In the genomic region with DNA sequence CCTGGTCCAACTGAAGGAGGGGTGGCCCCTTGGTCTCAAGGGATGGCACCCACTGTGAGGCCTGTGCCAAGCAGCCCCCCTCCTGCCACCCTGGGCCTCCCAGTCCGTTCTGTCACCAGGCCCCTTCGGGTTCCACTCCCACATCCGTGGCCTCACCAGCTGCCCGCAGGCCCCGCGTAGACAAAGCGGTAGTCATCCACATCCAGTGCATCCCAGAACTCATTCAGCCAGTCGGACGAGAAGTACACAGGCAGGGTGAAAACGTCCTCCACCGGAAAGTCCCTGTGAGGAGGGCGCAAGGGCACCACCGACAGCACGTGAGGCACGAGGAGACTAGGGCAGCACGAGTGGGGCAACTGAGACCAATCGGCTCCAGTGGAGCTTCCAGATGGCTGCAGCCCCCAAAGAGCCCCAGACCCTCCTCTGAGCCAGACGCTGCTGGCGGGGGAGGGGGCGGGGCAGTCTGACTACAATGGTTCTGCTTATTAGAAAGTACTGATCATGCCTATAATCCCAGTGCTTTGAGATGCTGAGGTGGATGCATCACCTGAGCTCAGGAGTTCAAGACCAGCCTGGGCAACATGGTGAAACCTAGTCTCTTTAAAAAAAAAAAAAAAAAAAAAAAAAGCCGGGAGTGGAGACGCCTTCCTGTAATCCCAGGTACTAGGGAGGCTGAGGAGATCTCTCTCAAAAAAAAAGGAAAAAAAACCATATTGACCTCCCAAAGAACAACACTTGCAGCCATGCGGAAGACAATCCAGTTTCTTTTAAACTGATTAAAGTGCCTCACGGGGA, we compare ENCODE assay signal across 8 cellular contexts. TPM values are rescaled to one million over a fixed set of nuclear protein-coding genes. Genes with fewer than 3 reads are reported as not detected.
DNase-seq lines count a peak whose midpoint lies in the region; ATAC-seq, FAIRE-seq and TF ChIP-seq lines count a peak whose summit lies in the region.

No MANE protein-coding gene starts in this region.

- H3K9me3 Mint-ChIP-seq in progenitor cell of endocrine pancreas (ENCODE audit: low read depth): no peaks in the 10 kb centered on the region

- no peaks in the 10 kb centered on the region for H4K20me1 ChIP-seq in fibroblast of lung (ENCODE audit: control insufficient read depth, extremely low read depth, insufficient read depth, low read length)

- H3K4me1 ChIP-seq in SJSA1 (replicated peaks) (peaks cover 16% of the 10 kb centered on the region), fibroblast of lung (ENCODE audit: control insufficient read depth, extremely low read depth, insufficient read depth, low read length) (peaks cover 4% of the 10 kb centered on the region)

- no peaks in the 10 kb centered on the region for H3K27me3 ChIP-seq in GM06990 (replicated peaks; ENCODE audit: control insufficient read depth, insufficient read depth, low read length)
- no peaks in the 10 kb centered on the region for H3K27me3 ChIP-seq in SJSA1 (replicated peaks)
- H3K27me3 ChIP-seq in fibroblast of lung (ENCODE audit: control insufficient read depth, insufficient read depth, low read length): no peaks in the 10 kb centered on the region

- peak overlapping the region; percentile 92 for H3K27ac Mint-ChIP-seq in progenitor cell of endocrine pancreas

- no peak overlapping the region for H3K27ac ChIP-seq in SJSA1
- H3K27ac ChIP-seq in fibroblast of lung (ENCODE audit: insufficient read depth, low read length): peak overlapping the region; percentile 70

- no peak for DNase-seq in GM06990 (ENCODE audit: extremely low read depth, insufficient read length)
- DNase-seq in SJSA1 (ENCODE audit: low read depth in 1 of 2, low spot score in 2 of 2): no peak
- DNase-seq in fibroblast of lung (ENCODE audit: low read depth in 2 of 2): no peak
- no peak for DNase-seq in progenitor cell of endocrine pancreas (ENCODE audit: low spot score, unreplicated experiment)
- DNase-seq in GM12891 (ENCODE audit: insufficient read length, low spot score): no peak
- no peak for DNase-seq in DMS153 treated with DMSO at 0.1 percent for 48 hours (lab: John Stamatoyannopoulos, UW; ENCODE audit: unreplicated experiment)
- no peak for DNase-seq in posterior vena cava (ENCODE audit: low spot score)

- peaks cover 13% of the 10 kb centered on the region for H3K4me1 Mint-ChIP-seq in progenitor cell of endocrine pancreas (ENCODE audit: low read depth)

- peaks cover 18% of the 10 kb centered on the region for H3K36me3 ChIP-seq in GM06990 (ENCODE audit: control insufficient read depth, insufficient read depth, low read length)
- H3K36me3 ChIP-seq in SJSA1: peaks cover 41% of the 10 kb centered on the region
- H3K36me3 ChIP-seq in fibroblast of lung (ENCODE audit: control insufficient read depth, insufficient read depth, low read length): peaks cover 6% of the 10 kb centered on the region

- H3K79me2 ChIP-seq in fibroblast of lung (ENCODE audit: control insufficient read depth, insufficient read depth, low read length): peaks cover 41% of the 10 kb centered on the region

- no peak for TF ChIP-seq POLR2A in GM12891 (IDR thresholded peaks at IDR 0.05; ENCODE audit: low read depth, low read length)

- H3K27me3 Mint-ChIP-seq in progenitor cell of endocrine pancreas: no peaks in the 10 kb centered on the region

- intact Hi-C loops in posterior vena cava (cut with DNase I): no loop called here

- H3K4me2 ChIP-seq in fibroblast of lung (ENCODE audit: extremely low read depth, insufficient read depth, low read length): peak overlapping the region; percentile 89

- H3K9ac ChIP-seq in fibroblast of lung (ENCODE audit: insufficient read depth, low read length): no peak overlapping the region

- peak overlapping the region; percentile 91 for H3K4me3 Mint-ChIP-seq in progenitor cell of endocrine pancreas (ENCODE audit: low read depth)

- TF ChIP-seq CTCF in GM06990 (IDR thresholded peaks at IDR 0.05; ENCODE audit: insufficient read depth, low read length, poor library complexity, severe bottlenecking) (no peak), fibroblast of lung (conservative IDR thresholded peaks at IDR 0.05 in 1 of 2, IDR thresholded peaks at IDR 0.05 in 1 of 2; ENCODE audit: low read depth in 1 of 2, low read length in 2 of 2) (no peak), progenitor cell of endocrine pancreas (IDR thresholded peaks at IDR 0.05; ENCODE audit: unreplicated experiment) (no peak)

- no peak overlapping the region for H2AFZ ChIP-seq in fibroblast of lung (ENCODE audit: low read length)

- FAIRE-seq in GM12891 (lab: Jason Lieb, UNC): no peak

- H3K36me3 Mint-ChIP-seq in progenitor cell of endocrine pancreas (ENCODE audit: insufficient read depth): no peaks in the 10 kb centered on the region

- H3K9me3 ChIP-seq in SJSA1 (replicated peaks) (0 out of 2 replicates have a peak, but pooled peaks cover 2% of the 10 kb centered on the region), fibroblast of lung (ENCODE audit: control insufficient read depth, insufficient read depth, low read depth, low read length) (no peaks in the 10 kb centered on the region)

- ATAC-seq in GM19328 (IDR thresholded peaks at IDR 0.05; ENCODE audit: unreplicated experiment): no peak

- H3K4me3 ChIP-seq in GM06990 (replicated peaks; ENCODE audit: low read depth, low read length) (peak overlapping the region; percentile 98), SJSA1 (peak overlapping the region; percentile 89), fibroblast of lung (replicated peaks in 1 of 4; ENCODE audit: control extremely low read depth in 1 of 4, insufficient read depth in 1 of 4, low read depth in 3 of 4, low read length in 4 of 4) (peak overlapping the region; percentile 86 to 92 (median 88))

TF ChIP-seq in GM12891, 5 proteins besides CTCF, POLR2A, EP300 and RAD21:
- TF ChIP-seq POLR2AphosphoS5 (IDR thresholded peaks at IDR 0.05; ENCODE audit: low read depth, low read length) (no peak), TAF1 (IDR thresholded peaks at IDR 0.05; ENCODE audit: low read depth, low read length) (no peak), PAX5 (IDR thresholded peaks at IDR 0.05; ENCODE audit: insufficient read depth, low read length, severe bottlenecking) (no peak), POU2F2 (IDR thresholded peaks at IDR 0.05; ENCODE audit: low read depth, low read length) (no peak), SPI1 (IDR thresholded peaks at IDR 0.05; ENCODE audit: low read depth, low read length) (no peak)
TF ChIP-seq in GM12891: peak in this region for 0.

RNA-seq across cellular contexts. Expression of a gene that starts 1.2 kb away (rescaled TPM):
- total RNA-seq in SJSA1 (2014; rRNA removed; shearing (Covaris generic)): 25.0 and 28.8 TPM in 2 replicates
- total RNA-seq in fibroblast of lung: 26.4 and 26.7 TPM in 2 replicates
- 12.1 and 13.4 TPM in 2 replicates for polyA plus RNA-seq in fibroblast of lung
- 17.4 and 22.8 TPM in 2 replicates for polyA plus RNA-seq in fibroblast of lung (2012)
- polyA minus RNA-seq in fibroblast of lung (ENCODE audit: low replicate concordance): 54.1 and 64.4 TPM in 2 replicates
- 20.7 and 26.4 TPM in 2 replicates for total RNA-seq in progenitor cell of endocrine pancreas
- 10.5 TPM for polyA plus RNA-seq in GM12891 (2012; ENCODE audit: low read depth, missing spikeins)
- total RNA-seq in posterior vena cava: 10 to 100 TPM; 10.3 to 11.4 TPM

RNA-seq across cellular contexts. Expression of a gene that starts 1.3 kb away (rescaled TPM):
- 43.3 and 51.2 TPM in 2 replicates for total RNA-seq in SJSA1 (2014; rRNA removed; shearing (Covaris generic))
- total RNA-seq in fibroblast of lung (53.4 and 66.9 TPM in 2 replicates), progenitor cell of endocrine pancreas (38.8 and 39.6 TPM in 2 replicates), posterior vena cava (10 to 100 TPM; 14.8 to 16.3 TPM)
- 32.4 TPM in 2 replicates for polyA plus RNA-seq in fibroblast of lung
- polyA plus RNA-seq in fibroblast of lung (2012): 26.6 and 30.2 TPM in 2 replicates
- polyA minus RNA-seq in fibroblast of lung (ENCODE audit: low replicate concordance): 22.3 and 40.1 TPM in 2 replicates
- 21.8 TPM for polyA plus RNA-seq in GM12891 (2012; ENCODE audit: low read depth, missing spikeins)
